Comparison of ENCODE assay signal across 2 cellular contexts in the genomic region with DNA sequence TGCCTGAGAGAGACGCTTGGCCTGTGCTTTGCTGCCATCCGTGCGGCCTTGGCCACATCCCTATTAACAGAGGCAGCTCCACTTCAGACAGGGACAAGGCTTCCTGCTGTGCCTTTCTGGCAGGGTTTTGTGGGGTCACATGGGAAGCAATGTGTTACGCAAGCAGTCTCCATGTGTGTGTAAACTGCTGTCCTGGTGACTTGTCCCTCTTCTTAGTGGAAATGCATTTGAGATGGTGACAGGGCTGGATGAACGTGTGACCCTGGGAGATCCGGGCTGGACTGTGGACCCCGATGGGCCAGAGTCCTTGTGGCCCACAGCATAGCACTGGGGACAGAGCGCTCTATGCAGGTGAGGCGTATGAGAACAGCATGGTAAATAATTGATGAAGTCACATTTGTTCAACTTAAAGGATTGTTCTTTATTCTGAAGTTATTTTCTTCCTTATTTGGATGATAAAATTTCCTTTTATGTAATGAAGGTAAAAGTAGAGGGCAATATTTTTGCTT.
TF ChIP-seq lines count a peak whose summit lies in the region.

No MANE protein-coding gene starts in this region.

TF ChIP-seq in A549, 52 proteins besides CTCF, POLR2A, EP300 and RAD21:
- TF ChIP-seq CEBPB (IDR thresholded peaks at IDR 0.05) (peak; percentile 51 to 62; a peak in 3 of 4 replicates), POLR2AphosphoS2 (conservative IDR thresholded peaks at IDR 0.05; ENCODE audit: low read length) (no peak)
- TF ChIP-seq, protein P1, sequence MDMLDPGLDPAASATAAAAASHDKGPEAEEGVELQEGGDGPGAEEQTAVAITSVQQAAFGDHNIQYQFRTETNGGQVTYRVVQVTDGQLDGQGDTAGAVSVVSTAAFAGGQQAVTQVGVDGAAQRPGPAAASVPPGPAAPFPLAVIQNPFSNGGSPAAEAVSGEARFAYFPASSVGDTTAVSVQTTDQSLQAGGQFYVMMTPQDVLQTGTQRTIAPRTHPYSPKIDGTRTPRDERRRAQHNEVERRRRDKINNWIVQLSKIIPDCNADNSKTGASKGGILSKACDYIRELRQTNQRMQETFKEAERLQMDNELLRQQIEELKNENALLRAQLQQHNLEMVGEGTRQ (IDR thresholded peaks at IDR 0.05), result 0 out of 2 replicates have a peak, but pooled peaks have one; percentile 14
TF ChIP-seq in A549: peak in this region for 2.

TF ChIP-seq in H1, 55 proteins besides CTCF, POLR2A, EP300 and RAD21:
- TF ChIP-seq, protein P2, sequence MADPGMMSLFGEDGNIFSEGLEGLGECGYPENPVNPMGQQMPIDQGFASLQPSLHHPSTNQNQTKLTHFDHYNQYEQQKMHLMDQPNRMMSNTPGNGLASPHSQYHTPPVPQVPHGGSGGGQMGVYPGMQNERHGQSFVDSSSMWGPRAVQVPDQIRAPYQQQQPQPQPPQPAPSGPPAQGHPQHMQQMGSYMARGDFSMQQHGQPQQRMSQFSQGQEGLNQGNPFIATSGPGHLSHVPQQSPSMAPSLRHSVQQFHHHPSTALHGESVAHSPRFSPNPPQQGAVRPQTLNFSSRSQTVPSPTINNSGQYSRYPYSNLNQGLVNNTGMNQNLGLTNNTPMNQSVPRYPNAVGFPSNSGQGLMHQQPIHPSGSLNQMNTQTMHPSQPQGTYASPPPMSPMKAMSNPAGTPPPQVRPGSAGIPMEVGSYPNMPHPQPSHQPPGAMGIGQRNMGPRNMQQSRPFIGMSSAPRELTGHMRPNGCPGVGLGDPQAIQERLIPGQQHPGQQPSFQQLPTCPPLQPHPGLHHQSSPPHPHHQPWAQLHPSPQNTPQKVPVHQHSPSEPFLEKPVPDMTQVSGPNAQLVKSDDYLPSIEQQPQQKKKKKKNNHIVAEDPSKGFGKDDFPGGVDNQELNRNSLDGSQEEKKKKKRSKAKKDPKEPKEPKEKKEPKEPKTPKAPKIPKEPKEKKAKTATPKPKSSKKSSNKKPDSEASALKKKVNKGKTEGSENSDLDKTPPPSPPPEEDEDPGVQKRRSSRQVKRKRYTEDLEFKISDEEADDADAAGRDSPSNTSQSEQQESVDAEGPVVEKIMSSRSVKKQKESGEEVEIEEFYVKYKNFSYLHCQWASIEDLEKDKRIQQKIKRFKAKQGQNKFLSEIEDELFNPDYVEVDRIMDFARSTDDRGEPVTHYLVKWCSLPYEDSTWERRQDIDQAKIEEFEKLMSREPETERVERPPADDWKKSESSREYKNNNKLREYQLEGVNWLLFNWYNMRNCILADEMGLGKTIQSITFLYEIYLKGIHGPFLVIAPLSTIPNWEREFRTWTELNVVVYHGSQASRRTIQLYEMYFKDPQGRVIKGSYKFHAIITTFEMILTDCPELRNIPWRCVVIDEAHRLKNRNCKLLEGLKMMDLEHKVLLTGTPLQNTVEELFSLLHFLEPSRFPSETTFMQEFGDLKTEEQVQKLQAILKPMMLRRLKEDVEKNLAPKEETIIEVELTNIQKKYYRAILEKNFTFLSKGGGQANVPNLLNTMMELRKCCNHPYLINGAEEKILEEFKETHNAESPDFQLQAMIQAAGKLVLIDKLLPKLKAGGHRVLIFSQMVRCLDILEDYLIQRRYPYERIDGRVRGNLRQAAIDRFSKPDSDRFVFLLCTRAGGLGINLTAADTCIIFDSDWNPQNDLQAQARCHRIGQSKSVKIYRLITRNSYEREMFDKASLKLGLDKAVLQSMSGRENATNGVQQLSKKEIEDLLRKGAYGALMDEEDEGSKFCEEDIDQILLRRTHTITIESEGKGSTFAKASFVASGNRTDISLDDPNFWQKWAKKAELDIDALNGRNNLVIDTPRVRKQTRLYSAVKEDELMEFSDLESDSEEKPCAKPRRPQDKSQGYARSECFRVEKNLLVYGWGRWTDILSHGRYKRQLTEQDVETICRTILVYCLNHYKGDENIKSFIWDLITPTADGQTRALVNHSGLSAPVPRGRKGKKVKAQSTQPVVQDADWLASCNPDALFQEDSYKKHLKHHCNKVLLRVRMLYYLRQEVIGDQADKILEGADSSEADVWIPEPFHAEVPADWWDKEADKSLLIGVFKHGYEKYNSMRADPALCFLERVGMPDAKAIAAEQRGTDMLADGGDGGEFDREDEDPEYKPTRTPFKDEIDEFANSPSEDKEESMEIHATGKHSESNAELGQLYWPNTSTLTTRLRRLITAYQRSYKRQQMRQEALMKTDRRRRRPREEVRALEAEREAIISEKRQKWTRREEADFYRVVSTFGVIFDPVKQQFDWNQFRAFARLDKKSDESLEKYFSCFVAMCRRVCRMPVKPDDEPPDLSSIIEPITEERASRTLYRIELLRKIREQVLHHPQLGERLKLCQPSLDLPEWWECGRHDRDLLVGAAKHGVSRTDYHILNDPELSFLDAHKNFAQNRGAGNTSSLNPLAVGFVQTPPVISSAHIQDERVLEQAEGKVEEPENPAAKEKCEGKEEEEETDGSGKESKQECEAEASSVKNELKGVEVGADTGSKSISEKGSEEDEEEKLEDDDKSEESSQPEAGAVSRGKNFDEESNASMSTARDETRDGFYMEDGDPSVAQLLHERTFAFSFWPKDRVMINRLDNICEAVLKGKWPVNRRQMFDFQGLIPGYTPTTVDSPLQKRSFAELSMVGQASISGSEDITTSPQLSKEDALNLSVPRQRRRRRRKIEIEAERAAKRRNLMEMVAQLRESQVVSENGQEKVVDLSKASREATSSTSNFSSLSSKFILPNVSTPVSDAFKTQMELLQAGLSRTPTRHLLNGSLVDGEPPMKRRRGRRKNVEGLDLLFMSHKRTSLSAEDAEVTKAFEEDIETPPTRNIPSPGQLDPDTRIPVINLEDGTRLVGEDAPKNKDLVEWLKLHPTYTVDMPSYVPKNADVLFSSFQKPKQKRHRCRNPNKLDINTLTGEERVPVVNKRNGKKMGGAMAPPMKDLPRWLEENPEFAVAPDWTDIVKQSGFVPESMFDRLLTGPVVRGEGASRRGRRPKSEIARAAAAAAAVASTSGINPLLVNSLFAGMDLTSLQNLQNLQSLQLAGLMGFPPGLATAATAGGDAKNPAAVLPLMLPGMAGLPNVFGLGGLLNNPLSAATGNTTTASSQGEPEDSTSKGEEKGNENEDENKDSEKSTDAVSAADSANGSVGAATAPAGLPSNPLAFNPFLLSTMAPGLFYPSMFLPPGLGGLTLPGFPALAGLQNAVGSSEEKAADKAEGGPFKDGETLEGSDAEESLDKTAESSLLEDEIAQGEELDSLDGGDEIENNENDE (IDR thresholded peaks at IDR 0.05; ENCODE audit: insufficient replicate concordance, low read length), result no peak
- TF ChIP-seq CEBPB (IDR thresholded peaks at IDR 0.05; ENCODE audit: low read depth, low read length) (peak; percentile 76; the same call in 1 of the 2 replicates), SIN3A (conservative IDR thresholded peaks at IDR 0.05 in 1 of 2, IDR thresholded peaks at IDR 0.05 in 1 of 2; ENCODE audit: low read depth in 1 of 2, low read length in 2 of 2) (no peak)
